ENCODE assay signal across 8 cellular contexts in genomic region chr1:153540394-153541361, GRCh38. TPM values are rescaled to one million over a fixed set of nuclear protein-coding genes. Genes with fewer than 3 reads are reported as not detected.
DNase-seq lines count a peak whose midpoint lies in the region; ATAC-seq and TF ChIP-seq lines count a peak whose summit lies in the region.

TSS of gene S100A5 (minus strand) at chr1:153540934. CDS start at chr1:153540191, 743 bp downstream.

- no peaks in the 10 kb centered on the region for H3K27me3 Mint-ChIP-seq in CD4-positive, alpha-beta T cell
- no peaks in the 10 kb centered on the region for H3K27me3 Mint-ChIP-seq in activated T-cell treated with anti-CD3 and anti-CD28 coated beads, Interleukin-2, amount 50 U/mL, for 72 hours (ENCODE audit: low read depth)
- no peaks in the 10 kb centered on the region for H3K27me3 Mint-ChIP-seq in type B pancreatic cell

- peaks cover under 1% of the 10 kb centered on the region; the same call in 1 of the 2 replicates for H3K79me2 ChIP-seq in SK-N-SH (ENCODE audit: insufficient read depth)

- H3K4me2 ChIP-seq in SK-N-SH, result no peak within 1 kb of the TSS

- no peak within 1 kb of the TSS for H3K4me3 ChIP-seq in SK-N-SH (ENCODE audit: low read depth in 2 of 2, low read length in 1 of 2)

- no peak for TF ChIP-seq EP300 in SK-N-SH (IDR thresholded peaks at IDR 0.05; ENCODE audit: borderline replicate concordance in 1 of 2, low read depth in 1 of 2, low read length in 1 of 2)

- H3K36me3 ChIP-seq in SK-N-SH (replicated peaks in 1 of 2; ENCODE audit: control insufficient read depth in 1 of 2, insufficient read depth in 2 of 2, low read length in 1 of 2), result no peaks in the 10 kb centered on the region

- peak within 1 kb of the TSS; percentile 86 for H3K4me3 Mint-ChIP-seq in CD4-positive, alpha-beta T cell
- peak within 1 kb of the TSS; percentile 59 to 71 for H3K4me3 Mint-ChIP-seq in activated T-cell treated with anti-CD3 and anti-CD28 coated beads, Interleukin-2, amount 50 U/mL, for 72 hours
- peak within 1 kb of the TSS; percentile 65 for H3K4me3 Mint-ChIP-seq in type B pancreatic cell

- H3K9me3 ChIP-seq in CD4-positive, alpha-beta T cell (ENCODE audit: control insufficient read depth, low read length), result no peaks in the 10 kb centered on the region
- no peaks in the 10 kb centered on the region for H3K9me3 ChIP-seq in SK-N-SH

- TF ChIP-seq CTCF in CD4-positive, alpha-beta T cell (IDR thresholded peaks at IDR 0.05), result no peak
- TF ChIP-seq CTCF in type B pancreatic cell (conservative IDR thresholded peaks at IDR 0.05) (no peak), SK-N-SH (IDR thresholded peaks at IDR 0.05) (no peak)

- H2AFZ ChIP-seq in SK-N-SH (ENCODE audit: low read depth), result no peak within 1 kb of the TSS

- peak within 1 kb of the TSS; percentile 98 for H3K27ac Mint-ChIP-seq in CD4-positive, alpha-beta T cell
- peak within 1 kb of the TSS; percentile 93 for H3K27ac Mint-ChIP-seq in activated T-cell treated with anti-CD3 and anti-CD28 coated beads, Interleukin-2, amount 50 U/mL, for 72 hours
- peak within 1 kb of the TSS; percentile 99 for H3K27ac Mint-ChIP-seq in type B pancreatic cell

- peak; percentile 35 to 59 (median 53) for DNase-seq in CD4-positive, alpha-beta T cell
- peak; percentile 40 for DNase-seq in NCI-H524 treated with DMSO at 0.1 percent for 48 hours (lab: John Stamatoyannopoulos, UW)
- peak; percentile 66 to 69 for DNase-seq in activated T-cell treated with anti-CD3 and anti-CD28 coated beads, Interleukin-2, amount 50 U/mL, for 72 hours
- peak; percentile 91 for DNase-seq in kidney tubule cell (ENCODE audit: low spot score)
- no peak for DNase-seq in type B pancreatic cell (ENCODE audit: extremely low spot score, unreplicated experiment)
- DNase-seq in SK-N-SH, result no peak
- no peak for DNase-seq in NCI-H1092 (lab: John Stamatoyannopoulos, UW)

- TF ChIP-seq RAD21 in SK-N-SH (IDR thresholded peaks at IDR 0.05; ENCODE audit: low read length), result no peak

- CTCF ChIA-PET in CD4-positive, alpha-beta T cell (lab: Charles Lee), result interaction anchor here (1.3 to 6.4 kb wide), 4 partner anchors 7 to 32 kb away, joined by 4 to 55 read pairs (median 10); partner anchors contain the start of gene S100A6
- CTCF ChIA-PET in SK-N-SH (lab: Yijun Ruan, JAX), result interaction anchor here (0.6 to 1.9 kb wide), 5 partner anchors 10 to 437 kb away, joined by 3 to 6 read pairs (median 5); partner anchors contain the start of gene JTB

- peaks cover 23% of the 10 kb centered on the region for H3F3A ChIP-seq in SK-N-SH (replicated peaks; ENCODE audit: insufficient read depth)

- no peaks in the 10 kb centered on the region for H3K27me3 ChIP-seq in CD4-positive, alpha-beta T cell (ENCODE audit: control insufficient read depth, insufficient read depth, low read length)
- no peaks in the 10 kb centered on the region for H3K27me3 ChIP-seq in SK-N-SH (ENCODE audit: insufficient read depth)

- POLR2A ChIA-PET in CD4-positive, alpha-beta T cell (lab: Charles Lee), result interaction anchor here (0.6 to 3.4 kb wide), 8 partner anchors 9 to 1065 kb away, joined by 3 to 23 read pairs (median 4); partner anchors contain the start of genes CHTOP and ILF2
- POLR2A ChIA-PET in SK-N-SH (lab: Yijun Ruan, JAX), result no interaction called here

- intact Hi-C loops in CD4-positive, alpha-beta T cell (cut with DNase I, micrococcal nuclease), result no loop called here

- no peak within 1 kb of the TSS for H3K9ac ChIP-seq in SK-N-SH

- WGBS in SK-N-SH (ENCODE audit: low lambda C conversion rate), result 85% methylated on average over 11 of the region's 11 CpGs

- peak within 1 kb of the TSS; percentile 71 for H3K27ac ChIP-seq in CD4-positive, alpha-beta T cell (ENCODE audit: low read depth, low read length)
- H3K27ac ChIP-seq in SK-N-SH (ENCODE audit: low read depth in 2 of 2, low read length in 1 of 2), result no peak within 1 kb of the TSS

- no peaks in the 10 kb centered on the region for H4K20me1 ChIP-seq in SK-N-SH (ENCODE audit: insufficient read depth)

- no peaks in the 10 kb centered on the region for H3K9me2 ChIP-seq in SK-N-SH

- peaks cover 18 to 42% of the 10 kb centered on the region in 2 experiments; a peak in 3 of 4 replicates for H3K4me1 ChIP-seq in SK-N-SH (ENCODE audit: control insufficient read depth in 1 of 2, insufficient read depth in 2 of 2, low read depth in 1 of 2, low read length in 1 of 2)

- peak; percentile 25 for ATAC-seq in CD4-positive, alpha-beta T cell (ENCODE audit: poor library complexity)
- ATAC-seq in activated T-cell treated with anti-CD3 and anti-CD28 coated beads, Interleukin-2, amount 50 U/mL, for 72 hours (replicated peaks in 1 of 2), result peak in 1 of 2 donors; percentile 21
- ATAC-seq in GM21576 (IDR thresholded peaks at IDR 0.05; ENCODE audit: unreplicated experiment), result no peak

- H3K4me1 Mint-ChIP-seq in CD4-positive, alpha-beta T cell (ENCODE audit: low read depth), result peaks cover 90% of the 10 kb centered on the region
- H3K4me1 Mint-ChIP-seq in activated T-cell treated with anti-CD3 and anti-CD28 coated beads, Interleukin-2, amount 50 U/mL, for 72 hours (ENCODE audit: low read depth), result peaks cover 79% of the 10 kb centered on the region
- H3K4me1 Mint-ChIP-seq in type B pancreatic cell (ENCODE audit: unreplicated experiment), result peaks cover 46% of the 10 kb centered on the region

- no peaks in the 10 kb centered on the region for H3K9me3 Mint-ChIP-seq in CD4-positive, alpha-beta T cell
- H3K9me3 Mint-ChIP-seq in activated T-cell treated with anti-CD3 and anti-CD28 coated beads, Interleukin-2, amount 50 U/mL, for 72 hours, result no peaks in the 10 kb centered on the region
- no peaks in the 10 kb centered on the region for H3K9me3 Mint-ChIP-seq in type B pancreatic cell

- peaks cover 51% of the 10 kb centered on the region for H3K36me3 Mint-ChIP-seq in CD4-positive, alpha-beta T cell (ENCODE audit: low read depth)
- H3K36me3 Mint-ChIP-seq in activated T-cell treated with anti-CD3 and anti-CD28 coated beads, Interleukin-2, amount 50 U/mL, for 72 hours (ENCODE audit: insufficient read depth in 2 of 2), result peaks cover 4 to 7% of the 10 kb centered on the region in 2 donors
- no peaks in the 10 kb centered on the region for H3K36me3 Mint-ChIP-seq in type B pancreatic cell

TF ChIP-seq in SK-N-SH, 30 proteins besides CTCF, POLR2A, EP300 and RAD21:
- TF ChIP-seq SMC3 (IDR thresholded peaks at IDR 0.05; ENCODE audit: low read depth, low read length) (no peak), GABPA (IDR thresholded peaks at IDR 0.05; ENCODE audit: low read depth) (no peak), TCF12 (IDR thresholded peaks at IDR 0.05) (no peak)
TF ChIP-seq in SK-N-SH: peak in this region for 0.

RNA-seq across cellular contexts. Expression of gene S100A5, which starts in this region (rescaled TPM):
- total RNA-seq in CD4-positive, alpha-beta T cell, result 1 to 10 TPM in 1 of 2 experiments, under 1 TPM in 1; 0.80 to 1.3 TPM
- total RNA-seq in activated T-cell treated with anti-CD3 and anti-CD28 coated beads, Interleukin-2, amount 50 U/mL, for 72 hours, result 1 to 10 TPM; 2.8 to 4.4 TPM
- 0.62 TPM in 1 of 2 replicates, not detected in the other for total RNA-seq in type B pancreatic cell (ENCODE audit: low replicate concordance)
- polyA plus RNA-seq in SK-N-SH (2012; rRNA removed), result 0.15 TPM in 1 of 2 replicates, not detected in the other
- 0.12 TPM in 1 of 2 replicates, not detected in the other for polyA plus RNA-seq in SK-N-SH (2012; cell fraction: cytosol; rRNA removed)
- not detected in 2 replicates for polyA plus RNA-seq in SK-N-SH (2012; cell fraction: nucleus; rRNA removed)

Comparison
In these comparisons a context has a peak if more than half of its experiments do, and no peak if none do; other contexts are left out.
1. DNase-seq: peak in CD4-positive, alpha-beta T cell (10 of 10), NCI-H524 treated with DMSO at 0.1 percent for 48 hours (single experiment), activated T-cell treated with anti-CD3 and anti-CD28 coated beads, Interleukin-2, amount 50 U/mL, for 72 hours (2 of 2) and kidney tubule cell (single experiment); none in type B pancreatic cell (single experiment), SK-N-SH (single experiment) and NCI-H1092 (single experiment).
2. Peak in every context shown above with its lines, with median percentiles within 50 percentile points of each other: H3K27ac Mint-ChIP-seq and H3K4me3 Mint-ChIP-seq.